11 cellular contexts compared by ENCODE assay signal in the genomic region with DNA sequence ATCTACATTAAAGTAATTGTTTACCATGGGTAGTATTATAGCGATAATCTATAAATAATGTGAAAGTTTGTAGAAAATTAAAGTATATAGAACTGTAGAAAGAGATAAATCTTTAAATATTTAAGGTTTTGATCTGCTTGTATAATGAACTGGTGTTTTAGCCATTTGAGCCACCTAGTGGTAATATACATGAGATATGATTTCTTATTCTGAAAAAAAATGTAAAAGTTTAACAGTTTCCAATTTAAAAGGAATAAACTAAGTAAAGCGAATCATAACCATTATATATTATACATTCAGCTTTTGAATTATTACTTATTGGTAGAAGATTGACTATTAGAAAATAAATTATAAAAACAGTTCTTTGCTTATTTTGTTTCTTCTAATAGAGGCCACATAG.
DNase-seq lines count a peak whose midpoint lies in the region; ATAC-seq, FAIRE-seq and TF ChIP-seq lines count a peak whose summit lies in the region.
"Had no signal": no experiment of that assay in that cellular context is flagged by ENCODE, and none has a peak within 500 bp of the region (broad histone marks: within the 10 kb centered on the region; RNA-seq: fewer than 3 reads in every experiment).

No MANE protein-coding gene starts in this region.

- no peak overlapping the region for H3K27ac Mint-ChIP-seq in CD8-positive, alpha-beta T cell

- no peaks in the 10 kb centered on the region for H3K9me3 Mint-ChIP-seq in CD8-positive, alpha-beta T cell

- no peak overlapping the region for H3K27ac ChIP-seq in CD8-positive, alpha-beta T cell (ENCODE audit: low read depth, low read length)
- H3K27ac ChIP-seq in IMR-90 (ENCODE audit: insufficient read depth, low read length) (no peak overlapping the region), upper lobe of left lung (no peak overlapping the region), uterus (no peak overlapping the region)
- no peak overlapping the region for H3K27ac ChIP-seq in effector memory CD4-positive, alpha-beta T cell (ENCODE audit: insufficient read depth, low read length, poor library complexity, severe bottlenecking)

- H3K36me3 ChIP-seq in CD8-positive, alpha-beta T cell (ENCODE audit: insufficient read depth, low read length) = no peaks in the 10 kb centered on the region
- H3K36me3 ChIP-seq in IMR-90 (ENCODE audit: control insufficient read depth, insufficient read depth, low read length) (no peaks in the 10 kb centered on the region), bronchial epithelial cell (ENCODE audit: control insufficient read depth, insufficient read depth, low read length) (no peaks in the 10 kb centered on the region), upper lobe of left lung (no peaks in the 10 kb centered on the region), uterus (no peaks in the 10 kb centered on the region)
- H3K36me3 ChIP-seq in effector memory CD4-positive, alpha-beta T cell (ENCODE audit: control insufficient read depth, insufficient read depth, low read length) = no peaks in the 10 kb centered on the region

- CTCF ChIA-PET in CD8-positive, alpha-beta T cell (lab: Charles Lee) = interaction anchor here (0.7 to 5.8 kb wide), 10 partner anchors 9 to 217 kb away, joined by 3 to 51 read pairs (median 8); no protein-coding TSS in a partner anchor
- CTCF ChIA-PET in IMR-90 (lab: Yijun Ruan, JAX) = interaction anchor here (1.2 to 2.6 kb wide), 3 partner anchors 12 to 372 kb away, joined by 3 to 15 read pairs (median 8); no protein-coding TSS in a partner anchor

- BruUV-seq in IMR-90 (replicated peaks; lab: Mats Ljungman, UMichigan) = no TSS peak

- in situ Hi-C loops in IMR-90 (cut with MboI; ENCODE audit: low sequenced_read_pairs) = loop anchor here (5.0 to 25.0 kb wide), 3 partner anchors 213 to 982 kb away; no protein-coding TSS in a partner anchor

- no peak overlapping the region for H2BK5ac ChIP-seq in IMR-90 (ENCODE audit: low read depth, low read length, poor library complexity, severe bottlenecking)

- ATAC-seq in CD8-positive, alpha-beta T cell = no peak
- ATAC-seq in IMR-90 (ENCODE audit: low read depth) (no peak), upper lobe of left lung (ENCODE audit: low FRiP score in 2 of 2) (no peak)

- H3K23ac ChIP-seq in IMR-90 (ENCODE audit: low read depth, low read length) = no peak overlapping the region

- H3K9me1 ChIP-seq in IMR-90 (ENCODE audit: insufficient read depth, low read length) = no peaks in the 10 kb centered on the region

- no peak overlapping the region for H2BK20ac ChIP-seq in IMR-90 (ENCODE audit: low read depth, low read length)

- no peaks in the 10 kb centered on the region for H4K20me1 ChIP-seq in IMR-90 (ENCODE audit: insufficient read depth, low read length)

- H2AK5ac ChIP-seq in IMR-90 (ENCODE audit: low read depth, low read length) = no peak overlapping the region

- intact Hi-C loops in CD8-positive, alpha-beta T cell (cut with DNase I, micrococcal nuclease) = loop anchor here in 1 of 2 experiments (1.0 to 5.0 kb wide), 2 partner anchors 172 to 216 kb away; no protein-coding TSS in a partner anchor
- intact Hi-C loops in IMR-90 (cut with micrococcal nuclease) (loop anchor here (1.0 to 2.0 kb wide), 3 partner anchors 215 to 371 kb away; no protein-coding TSS in a partner anchor), uterus (cut with DNase I; ENCODE audit: low total_unique reads) (no loop called here)

- H3K56ac ChIP-seq in IMR-90 (ENCODE audit: extremely low read depth, insufficient read depth, low read length) = no peak overlapping the region

- POLR2A ChIA-PET in CD8-positive, alpha-beta T cell (lab: Charles Lee) = interaction anchor here (1.9 kb wide), 1 partner anchor 10 kb away, joined by 7 read pairs; no protein-coding TSS in a partner anchor
- POLR2A ChIA-PET in IMR-90 (lab: Charles Lee; ENCODE audit: unreplicated experiment) = no interaction called here

- FAIRE-seq in bronchial epithelial cell (lab: Jason Lieb, UNC) = no peak
- FAIRE-seq: GM18507 had no signal

- H3K14ac ChIP-seq in IMR-90 (replicated peaks; ENCODE audit: low read depth, low read length) = no peak overlapping the region

- TF ChIP-seq POLR2A in IMR-90 (IDR thresholded peaks at IDR 0.05; ENCODE audit: low read depth, low read length) (no peak), upper lobe of left lung (IDR thresholded peaks at IDR 0.05) (no peak), uterus (IDR thresholded peaks at IDR 0.05) (no peak)

- no peak overlapping the region for H2BK15ac ChIP-seq in IMR-90 (ENCODE audit: low read depth, low read length)

- no peaks in the 10 kb centered on the region for H3K79me1 ChIP-seq in IMR-90 (ENCODE audit: low read depth in 1 of 2, low read length in 2 of 2)

- no peak overlapping the region for H3K4me2 ChIP-seq in IMR-90 (ENCODE audit: low read depth, low read length)

- no peak for TF ChIP-seq EP300 in upper lobe of left lung (IDR thresholded peaks at IDR 0.05)

- TF ChIP-seq CTCF in CD8-positive, alpha-beta T cell (IDR thresholded peaks at IDR 0.05) = peak; percentile 49
- TF ChIP-seq CTCF in IMR-90 (conservative IDR thresholded peaks at IDR 0.05; ENCODE audit: low read depth, low read length) = peak; percentile 57
- no peak for TF ChIP-seq CTCF in bronchial epithelial cell (IDR thresholded peaks at IDR 0.05; ENCODE audit: insufficient read depth, low read length, severe bottlenecking)
- peak in 1 of 6 experiments; percentile 7 for TF ChIP-seq CTCF in upper lobe of left lung (IDR thresholded peaks at IDR 0.05)
- peak in 2 of 4 experiments; percentile 12 to 35 for TF ChIP-seq CTCF in uterus (IDR thresholded peaks at IDR 0.05)

- H3K18ac ChIP-seq in IMR-90 (ENCODE audit: low read depth, low read length) = no peak overlapping the region

- no peak overlapping the region for H3K4me3 ChIP-seq in CD8-positive, alpha-beta T cell (ENCODE audit: low read depth, low read length)
- H3K4me3 ChIP-seq in IMR-90 (ENCODE audit: insufficient read depth, low read depth, low read length) = no peak overlapping the region
- H3K4me3 ChIP-seq in bronchial epithelial cell (ENCODE audit: low read depth, low read length) = no peak overlapping the region
- H3K4me3 ChIP-seq in upper lobe of left lung = no peak overlapping the region
- H3K4me3 ChIP-seq in effector memory CD4-positive, alpha-beta T cell (ENCODE audit: insufficient read depth, low read depth, low read length, poor library complexity, severe bottlenecking) = no peak overlapping the region
- no peak overlapping the region for H3K4me3 ChIP-seq in uterus

- no peak overlapping the region for H3K9ac ChIP-seq in IMR-90 (ENCODE audit: low read depth, low read length)

- H3K4me3 Mint-ChIP-seq in CD8-positive, alpha-beta T cell = no peak overlapping the region

- no peak overlapping the region for H3K4ac ChIP-seq in IMR-90 (ENCODE audit: low read depth, low read length)

- WGBS in IMR-90 (ENCODE audit: extremely low coverage in 2 of 2, insufficient read length in 1 of 2), 2 experiments = no CpG with 5 or more reads among the region's 2 CpGs
- 84 to 87% methylated on average over 2 of the region's 2 CpGs for WGBS in upper lobe of left lung, 2 donors

- TF ChIP-seq RAD21 in IMR-90 (IDR thresholded peaks at IDR 0.05; ENCODE audit: low read length) = peak; percentile 43

- no peaks in the 10 kb centered on the region for H3K9me3 ChIP-seq in CD8-positive, alpha-beta T cell (ENCODE audit: low read length)
- H3K9me3 ChIP-seq in IMR-90 (ENCODE audit: control insufficient read depth, insufficient read depth, low read length) = no peaks in the 10 kb centered on the region
- H3K9me3 ChIP-seq in upper lobe of left lung = no peaks in the 10 kb centered on the region
- H3K9me3 ChIP-seq in effector memory CD4-positive, alpha-beta T cell (ENCODE audit: control insufficient read depth, low read length) = no peaks in the 10 kb centered on the region
- H3K9me3 ChIP-seq in uterus = no peaks in the 10 kb centered on the region

- no peak overlapping the region for H2AK9ac ChIP-seq in IMR-90 (replicated peaks; ENCODE audit: low read depth, low read length, poor library complexity)

- peaks cover 15% of the 10 kb centered on the region for H3K4me1 Mint-ChIP-seq in CD8-positive, alpha-beta T cell (ENCODE audit: low read depth)

- H2AFZ ChIP-seq in IMR-90 (replicated peaks; ENCODE audit: low read length, poor library complexity) = no peak overlapping the region

- H3K36me3 Mint-ChIP-seq in CD8-positive, alpha-beta T cell = no peaks in the 10 kb centered on the region

- H4K91ac ChIP-seq in IMR-90 (ENCODE audit: insufficient read depth, low read depth, low read length) = no peak overlapping the region

- no peak for DNase-seq in CD8-positive, alpha-beta T cell
- peak; percentile 31 for DNase-seq in IMR-90
- DNase-seq in bronchial epithelial cell (ENCODE audit: low read depth) = peak; percentile 35
- peak; percentile 8 to 46 for DNase-seq in lung microvascular endothelial cell (ENCODE audit: low read depth in 2 of 2)
- no peak for DNase-seq in upper lobe of left lung
- DNase-seq in effector memory CD4-positive, alpha-beta T cell = no peak
- DNase-seq in uterus = no peak
- DNase-seq in COLO829 (ENCODE audit: low spot score) = no peak
- DNase-seq: activated CD4-positive, alpha-beta T cell treated with anti-CD3 and anti-CD28 coated beads, Interleukin-2, amount 50 U/mL, for 48 hours; mesendoderm had no signal

- H4K8ac ChIP-seq in IMR-90 (ENCODE audit: low read depth in 2 of 2, low read length in 2 of 2) = no peak overlapping the region

- no peaks in the 10 kb centered on the region for H3K27me3 ChIP-seq in CD8-positive, alpha-beta T cell (ENCODE audit: insufficient read depth, low read length)
- H3K27me3 ChIP-seq in IMR-90 (ENCODE audit: control insufficient read depth, insufficient read depth, low read length) (peaks cover 3% of the 10 kb centered on the region; the same call in 1 of the 2 replicates), bronchial epithelial cell (ENCODE audit: control insufficient read depth, insufficient read depth, low read length) (no peaks in the 10 kb centered on the region), upper lobe of left lung (no peaks in the 10 kb centered on the region), uterus (no peaks in the 10 kb centered on the region)
- no peaks in the 10 kb centered on the region for H3K27me3 ChIP-seq in effector memory CD4-positive, alpha-beta T cell (replicated peaks; ENCODE audit: control insufficient read depth, insufficient read depth, low read length, poor library complexity, severe bottlenecking)

- dilution Hi-C loops in IMR-90 (cut with HindIII; ENCODE audit: low sequenced_read_pairs, unreplicated experiment) = no loop called here

- H4K5ac ChIP-seq in IMR-90 (ENCODE audit: low read depth, low read length) = no peak overlapping the region

- H2BK120ac ChIP-seq in IMR-90 (ENCODE audit: low read depth, low read length) = no peak overlapping the region

- H3K4me1 ChIP-seq in CD8-positive, alpha-beta T cell (ENCODE audit: insufficient read depth, low read length) = peaks cover 3% of the 10 kb centered on the region
- no peaks in the 10 kb centered on the region for H3K4me1 ChIP-seq in IMR-90 (ENCODE audit: control insufficient read depth, insufficient read depth, low read length)
- H3K4me1 ChIP-seq in upper lobe of left lung = peaks cover 0 to 3% (median 0%) of the 10 kb centered on the region in 4 donors
- H3K4me1 ChIP-seq in effector memory CD4-positive, alpha-beta T cell (ENCODE audit: control insufficient read depth, insufficient read depth, low read length, poor library complexity, severe bottlenecking) = no peaks in the 10 kb centered on the region
- no peaks in the 10 kb centered on the region for H3K4me1 ChIP-seq in uterus

- H3K27me3 Mint-ChIP-seq in CD8-positive, alpha-beta T cell (ENCODE audit: low read depth) = no peaks in the 10 kb centered on the region

Comparison
In these comparisons a context has a peak if more than half of its experiments do, and no peak if none do; other contexts are left out.
1. DNase-seq: peak in IMR-90 (single experiment), bronchial epithelial cell (single experiment) and lung microvascular endothelial cell (2 of 2); none in CD8-positive, alpha-beta T cell (0 of 7), upper lobe of left lung (0 of 2), effector memory CD4-positive, alpha-beta T cell (0 of 3), uterus (0 of 2) and COLO829 (single experiment).